ENCODE assay signal across 22 cellular contexts in the genomic region with DNA sequence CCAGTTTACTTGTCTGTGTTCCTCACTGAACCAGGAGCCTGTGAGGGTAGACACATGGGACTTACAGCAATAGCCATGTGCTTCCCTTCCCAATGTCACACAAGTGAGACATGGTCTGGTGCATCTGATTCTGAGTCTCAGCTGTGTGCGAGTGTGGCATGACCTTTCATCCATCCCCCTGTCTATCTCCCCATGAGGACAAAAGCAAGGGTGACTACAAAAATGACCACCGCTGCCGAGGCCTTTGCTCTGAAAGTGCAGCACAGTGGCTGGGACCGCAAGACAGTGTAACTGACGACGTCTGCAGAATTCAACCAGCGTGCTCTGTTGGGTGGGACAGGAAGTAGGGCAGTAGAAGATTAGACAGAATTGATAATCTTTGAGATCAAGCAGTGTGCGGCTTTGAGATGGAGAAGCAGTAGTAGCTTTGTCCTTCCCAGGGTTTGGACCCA. TPM values are rescaled to one million over a fixed set of nuclear protein-coding genes. Genes with fewer than 3 reads are reported as not detected.
DNase-seq lines count a peak whose midpoint lies in the region; ATAC-seq, FAIRE-seq and TF ChIP-seq lines count a peak whose summit lies in the region.
"Had no signal": no experiment of that assay in that cellular context is flagged by ENCODE, and none has a peak within 500 bp of the region (broad histone marks: within the 10 kb centered on the region; RNA-seq: fewer than 3 reads in every experiment).

No MANE protein-coding gene starts in this region.

- no peak overlapping the region for H3K4me3 ChIP-seq in adrenal gland
- no peak overlapping the region for H3K4me3 ChIP-seq in HepG2 (replicated peaks in 1 of 3; ENCODE audit: insufficient read depth in 1 of 3, low read depth in 2 of 3, low read length in 3 of 3)
- no peak overlapping the region for H3K4me3 ChIP-seq in stomach
- H3K4me3 ChIP-seq: GM12878, suprapubic skin had no signal

- no peak for TF ChIP-seq RAD21 in HepG2 (CRISPR knock-in tag; IDR thresholded peaks at IDR 0.05)

- no peaks in the 10 kb centered on the region for H3K36me3 ChIP-seq in KOPT-K1 (ENCODE audit: insufficient read depth, low read length)
- H3K36me3 ChIP-seq in adrenal gland (replicated peaks in 1 of 2), result no peaks in the 10 kb centered on the region
- H3K36me3 ChIP-seq in HepG2 (replicated peaks in 1 of 2; ENCODE audit: control insufficient read depth in 1 of 2, insufficient read depth in 2 of 2, low read length in 2 of 2), result no peaks in the 10 kb centered on the region
- no peaks in the 10 kb centered on the region for H3K36me3 ChIP-seq in stomach
- H3K36me3 ChIP-seq: suprapubic skin had no signal

- TF ChIP-seq EP300 in HepG2 (IDR thresholded peaks at IDR 0.05; ENCODE audit: low read depth in 2 of 2, low read length in 2 of 2) (no peak), HepG2 (CRISPR knock-in tag; IDR thresholded peaks at IDR 0.05; ENCODE audit: borderline replicate concordance) (no peak), stomach (IDR thresholded peaks at IDR 0.05) (no peak)

- H3K27me3 ChIP-seq in adrenal gland, result no peaks in the 10 kb centered on the region
- H3K27me3 ChIP-seq in HepG2 (ENCODE audit: control insufficient read depth in 1 of 2, insufficient read depth in 2 of 2, low read length in 2 of 2), result peaks cover 0 to 3% of the 10 kb centered on the region in 2 experiments; a peak in 1 of 5 replicates
- H3K27me3 ChIP-seq in stomach, result no peaks in the 10 kb centered on the region
- H3K27me3 ChIP-seq: suprapubic skin had no signal

- H3K27ac ChIP-seq in KOPT-K1 (ENCODE audit: low read depth, low read length, poor library complexity, severe bottlenecking) (peak overlapping the region; percentile 56), adrenal gland (peak overlapping the region; percentile 56 to 88 (median 66)), HepG2 (ENCODE audit: extremely low read length, insufficient read depth, low read length) (no peak overlapping the region), stomach (peak overlapping the region in 3 of 5 donors; percentile 56 to 76 (median 58))
- H3K27ac ChIP-seq: suprapubic skin had no signal

- TF ChIP-seq POLR2A in adrenal gland (IDR thresholded peaks at IDR 0.05) (no peak), HepG2 (IDR thresholded peaks at IDR 0.05; ENCODE audit: insufficient read depth in 1 of 2, low read depth in 2 of 2, low read length in 2 of 2) (no peak), stomach (IDR thresholded peaks at IDR 0.05) (no peak)

- BruUV-seq in HepG2 (replicated peaks; lab: Mats Ljungman, UMichigan), result no TSS peak

- DNase-seq in adrenal gland, result no peak
- no peak for DNase-seq in HepG2 (ENCODE audit: low spot score)
- DNase-seq in stomach, result no peak
- no peak for DNase-seq in hypothalamus (lab: John Stamatoyannopoulos, UW)
- DNase-seq in dermis blood vessel endothelial cell, result no peak
- DNase-seq: activated CD4-positive, alpha-beta T cell treated with anti-CD3 and anti-CD28 coated beads for 48 hours; activated CD8-positive, alpha-beta memory T cell treated with anti-CD3 and anti-CD28 coated beads, Interleukin-2, amount 10 ng/mL, durations not matched to agents 7 days and 5 days; CD4-positive, alpha-beta memory T cell; cortex of kidney; H9; NCI-H1092 treated with DMSO at 0.1 percent for 48 hours; NCI-H2029 treated with DMSO at 0.1 percent for 48 hours; NK-92 treated with Interleukin-12 subunit alpha and Interleukin-12 subunit beta, amount 100 ng/mL, for 24 hours; occipital lobe; right cardiac atrium; stimulated activated CD4-positive, alpha-beta T cell treated with anti-CD3 and anti-CD28 coated beads, Interleukin-15, amount 100 ng/mL, for 24 hours had no signal

- no peak overlapping the region for H3K9ac ChIP-seq in HepG2 (ENCODE audit: insufficient read depth, low read depth, low read length)

- H2AFZ ChIP-seq in HepG2 (ENCODE audit: low read length), result no peak overlapping the region

- TF ChIP-seq CTCF in adrenal gland (IDR thresholded peaks at IDR 0.05), result no peak
- TF ChIP-seq CTCF in HepG2 (CRISPR knock-in tag; IDR thresholded peaks at IDR 0.05), result no peak
- TF ChIP-seq CTCF in stomach (IDR thresholded peaks at IDR 0.05), result no peak

- H3K9me3 ChIP-seq in KOPT-K1 (ENCODE audit: insufficient read depth, low read length, poor library complexity, severe bottlenecking) (no peaks in the 10 kb centered on the region), adrenal gland (replicated peaks in 1 of 3) (no peaks in the 10 kb centered on the region), HepG2 (ENCODE audit: low read length) (no peaks in the 10 kb centered on the region), stomach (peaks cover 0 to 4% (median 0%) of the 10 kb centered on the region in 4 donors)
- H3K9me3 ChIP-seq: suprapubic skin had no signal

- no peak overlapping the region for H3K4me2 ChIP-seq in HepG2 (ENCODE audit: low read depth, low read length)

- ATAC-seq in HepG2 (no peak), GM19467 (IDR thresholded peaks at IDR 0.05; ENCODE audit: unreplicated experiment) (no peak)
- ATAC-seq: activated CD8-positive, alpha-beta memory T cell treated with anti-CD3 and anti-CD28 coated beads, Interleukin-2, amount 10 ng/mL, durations not matched to agents 7 days and 5 days; activated naive CD4-positive, alpha-beta T cell treated with anti-CD3 and anti-CD28 coated beads, Interleukin-2, amount 50 U/mL, for 72 hours; GM12878; right cardiac atrium had no signal

- H4K20me1 ChIP-seq in HepG2 (ENCODE audit: insufficient read depth, low read length), result no peaks in the 10 kb centered on the region

- H3K4me1 ChIP-seq in adrenal gland (replicated peaks in 1 of 2), result peaks cover 34 to 67% of the 10 kb centered on the region in 2 donors
- H3K4me1 ChIP-seq in HepG2 (ENCODE audit: insufficient read depth, low read length), result no peaks in the 10 kb centered on the region
- peaks cover 0 to 44% (median 19%) of the 10 kb centered on the region in 4 donors for H3K4me1 ChIP-seq in stomach
- H3K4me1 ChIP-seq: suprapubic skin had no signal

- FAIRE-seq in HepG2 (lab: Jason Lieb, UNC), result no peak
- FAIRE-seq: GM12878, TTC549 had no signal

- in situ Hi-C loops in HepG2 (cut with HindIII; ENCODE audit: extremely low pct_ligation_motif_present, low pct_unique_long_range_greater_than_20kb), result no loop called here

- CTCF ChIA-PET in HepG2 (lab: Yijun Ruan, JAX; ENCODE audit: low intra/inter-chr PET ratio, low total read pairs), result no interaction called here

- WGBS in adrenal gland, 4 donors, result 72 to 81% (median 74%) methylated on average over 7 to 8 of the region's 8 CpGs
- WGBS in HepG2 (ENCODE audit: low lambda C conversion rate), result 77% methylated on average over 8 of the region's 8 CpGs
- WGBS in stomach, 5 donors, result 65 to 80% (median 76%) methylated on average over 7 to 8 of the region's 8 CpGs

- intact Hi-C loops in adrenal gland (cut with DNase I) (no loop called here), HepG2 (cut with micrococcal nuclease; ENCODE audit: unreplicated experiment) (no loop called here), stomach (cut with DNase I; ENCODE audit: low total_unique reads) (no loop called here)

- no peaks in the 10 kb centered on the region for H3K79me2 ChIP-seq in HepG2 (ENCODE audit: insufficient read depth, low read length)

- POLR2A ChIA-PET in HepG2 (lab: Yijun Ruan, JAX), result no interaction called here

TF ChIP-seq in HepG2, 621 proteins besides CTCF, POLR2A, EP300 and RAD21:
- TF ChIP-seq, protein P1, sequence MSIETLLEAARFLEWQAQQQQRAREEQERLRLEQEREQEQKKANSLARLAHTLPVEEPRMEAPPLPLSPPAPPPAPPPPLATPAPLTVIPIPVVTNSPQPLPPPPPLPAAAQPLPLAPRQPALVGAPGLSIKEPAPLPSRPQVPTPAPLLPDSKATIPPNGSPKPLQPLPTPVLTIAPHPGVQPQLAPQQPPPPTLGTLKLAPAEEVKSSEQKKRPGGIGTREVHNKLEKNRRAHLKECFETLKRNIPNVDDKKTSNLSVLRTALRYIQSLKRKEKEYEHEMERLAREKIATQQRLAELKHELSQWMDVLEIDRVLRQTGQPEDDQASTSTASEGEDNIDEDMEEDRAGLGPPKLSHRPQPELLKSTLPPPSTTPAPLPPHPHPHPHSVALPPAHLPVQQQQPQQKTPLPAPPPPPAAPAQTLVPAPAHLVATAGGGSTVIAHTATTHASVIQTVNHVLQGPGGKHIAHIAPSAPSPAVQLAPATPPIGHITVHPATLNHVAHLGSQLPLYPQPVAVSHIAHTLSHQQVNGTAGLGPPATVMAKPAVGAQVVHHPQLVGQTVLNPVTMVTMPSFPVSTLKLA (IDR thresholded peaks at IDR 0.05), result peak; percentile 80
- TF ChIP-seq MIXL1 (CRISPR knock-in tag; IDR thresholded peaks at IDR 0.05) (no peak), MAFK (conservative IDR thresholded peaks at IDR 0.05 in 1 of 2, IDR thresholded peaks at IDR 0.05 in 1 of 2; ENCODE audit: low read length in 2 of 2) (peak in 1 of 2 experiments; percentile 40; a peak in 1 of 4 replicates), TSC22D2 (CRISPR knock-in tag; IDR thresholded peaks at IDR 0.05; ENCODE audit: borderline replicate concordance) (no peak)

RNA-seq across cellular contexts. Expression of a gene that starts 50.5 kb away (rescaled TPM):
- total RNA-seq in adrenal gland (100 to 1,000 TPM; 102 to 365 (median 161) TPM), HepG2 (2016; rRNA removed; fragmentation: Illumina TruSeq; extraction: Trizol) (1.7 and 3.6 TPM in 2 replicates), stomach (10 to 100 TPM; 10.1 to 65.5 (median 47.8) TPM), dermis blood vessel endothelial cell (27.2 and 44.3 TPM in 2 replicates)
- polyA plus RNA-seq in adrenal gland (100 to 1,000 TPM in 1 of 3 donors, 10 to 100 TPM in 2; 46.6 to 130 (median 57.0) TPM), HepG2 (2011; rRNA removed) (0.73 and 1.1 TPM in 2 replicates), stomach (10 to 100 TPM; 20.4 to 52.2 (median 25.8) TPM)
- 1.4 and 2.6 TPM in 2 replicates for total RNA-seq in HepG2 (2016; cell fraction: cytosol; rRNA removed; fragmentation: Illumina TruSeq; extraction: Trizol; ENCODE audit: low read depth)
- total RNA-seq in HepG2 (2016; cell fraction: insoluble cytoplasmic fraction; rRNA removed; fragmentation: Illumina TruSeq; extraction: Trizol), result 2.9 TPM in 2 replicates
- 3.1 and 3.4 TPM in 2 replicates for total RNA-seq in HepG2 (2016; cell fraction: membrane; rRNA removed; fragmentation: Illumina TruSeq; extraction: Trizol)
- 1.4 and 2.6 TPM in 2 replicates for total RNA-seq in HepG2 (2016; cell fraction: nucleus; rRNA removed; fragmentation: Illumina TruSeq; extraction: Trizol)
- 0.24 and 1.2 TPM in 2 replicates for polyA plus RNA-seq in HepG2 (2011; cell fraction: cytosol; rRNA removed)
- 8.7 and 12.9 TPM in 2 replicates for polyA plus RNA-seq in HepG2 (2011; cell fraction: nucleus; rRNA removed)
- 0.38 and 2.1 TPM in 2 replicates for polyA plus RNA-seq in HepG2 (2012)
- polyA plus RNA-seq in HepG2 (2016; cell fraction: cytosol; fragmentation: Illumina TruSeq; extraction: Trizol; ENCODE audit: low read depth), result 4.4 and 5.7 TPM in 2 replicates
- 3.7 TPM in 2 replicates for polyA plus RNA-seq in HepG2 (2016; cell fraction: insoluble cytoplasmic fraction; fragmentation: Illumina TruSeq; extraction: Trizol; ENCODE audit: low read depth)
- 2.6 and 3.5 TPM in 2 replicates for polyA plus RNA-seq in HepG2 (2016; cell fraction: membrane; fragmentation: Illumina TruSeq; extraction: Trizol; ENCODE audit: low read depth)
- polyA plus RNA-seq in HepG2 (2016; cell fraction: nucleus; fragmentation: Illumina TruSeq; extraction: Trizol; ENCODE audit: insufficient read depth, low read depth), result 2.9 and 3.0 TPM in 2 replicates
- 1.9 and 153 TPM in 2 replicates for polyA minus RNA-seq in HepG2 (2011; rRNA and poly(A)+ RNA removed; ENCODE audit: low replicate concordance)
- polyA minus RNA-seq in HepG2 (2011; cell fraction: cytosol; rRNA and poly(A)+ RNA removed), result 2.8 and 4.2 TPM in 2 replicates
- polyA minus RNA-seq in HepG2 (2011; cell fraction: nucleus; rRNA and poly(A)+ RNA removed), result 5.3 and 5.5 TPM in 2 replicates
- total RNA-seq: activated CD8-positive, alpha-beta memory T cell treated with anti-CD3 and anti-CD28 coated beads, Interleukin-2, amount 10 ng/mL, durations not matched to agents 7 days and 5 days had no signal
